ENCODE assay signal across 8 cellular contexts in the genomic region with DNA sequence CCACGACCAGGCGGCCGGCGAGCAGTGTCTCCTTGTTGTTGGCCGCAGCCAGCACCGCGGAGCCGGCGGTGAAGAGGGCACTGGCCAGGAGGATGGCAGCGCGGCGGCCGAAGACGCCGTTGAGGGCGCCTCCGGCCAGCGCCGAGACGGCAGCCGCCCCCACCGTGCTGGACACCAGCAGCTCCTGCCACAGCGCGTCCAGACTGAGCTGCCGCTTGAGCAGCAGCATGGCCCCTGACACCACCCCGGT. TPM values are rescaled to one million over a fixed set of nuclear protein-coding genes. Genes with fewer than 3 reads are reported as not detected.
A peak's percentile ranks its signal among the peaks of the same experiment; 100 is the strongest.
DNase-seq lines count a peak whose midpoint lies in the region; ATAC-seq and TF ChIP-seq lines count a peak whose summit lies in the region.

No MANE protein-coding gene starts in this region.

- H3K36me3 Mint-ChIP-seq in mesothelial cell of epicardium: no peaks in the 10 kb centered on the region

- no peak overlapping the region for H3K27ac ChIP-seq in Karpas-422 (ENCODE audit: low read length)
- peak overlapping the region; percentile 84 for H3K27ac ChIP-seq in colonic mucosa

- H3K27me3 Mint-ChIP-seq in mesothelial cell of epicardium (ENCODE audit: low read depth): peaks cover 10% of the 10 kb centered on the region

- TF ChIP-seq CTCF in AG04449 (IDR thresholded peaks at IDR 0.05; ENCODE audit: insufficient read depth, low read length, missing control alignments) (no peak), colonic mucosa (IDR thresholded peaks at IDR 0.05) (no peak), mesothelial cell of epicardium (IDR thresholded peaks at IDR 0.05; ENCODE audit: unreplicated experiment) (no peak), GM20000 (IDR thresholded peaks at IDR 0.05; ENCODE audit: extremely low read depth, missing control alignments) (no peak)

- peak overlapping the region; percentile 63 for H3K4me3 Mint-ChIP-seq in mesothelial cell of epicardium

- H3K9me2 ChIP-seq in Karpas-422 (replicated peaks; ENCODE audit: insufficient read depth, low read length): no peaks in the 10 kb centered on the region

- H3K9me3 ChIP-seq in Karpas-422 (ENCODE audit: low read length) (no peaks in the 10 kb centered on the region), colonic mucosa (no peaks in the 10 kb centered on the region)

- peak; percentile 33 for ATAC-seq in GM21367 (IDR thresholded peaks at IDR 0.05; ENCODE audit: unreplicated experiment)

- H3K9me3 Mint-ChIP-seq in mesothelial cell of epicardium: no peaks in the 10 kb centered on the region

- H3K4me3 ChIP-seq in AG04449 (ENCODE audit: low read depth, low read length) (peak overlapping the region; percentile 83), Karpas-422 (ENCODE audit: low read length) (peak overlapping the region; percentile 77), colonic mucosa (peak overlapping the region; percentile 87)

- H3K4me1 ChIP-seq in Karpas-422 (ENCODE audit: low read length) (peaks cover 12% of the 10 kb centered on the region), colonic mucosa (peaks cover 4% of the 10 kb centered on the region)

- CTCF ChIA-PET in AG04449 (lab: Yijun Ruan, JAX): interaction anchor here (0.9 to 10.4 kb wide), 4 partner anchors 14 to 339 kb away, joined by 3 to 133 read pairs (median 20); no protein-coding TSS in a partner anchor

- no peaks in the 10 kb centered on the region for H3K27me3 ChIP-seq in Karpas-422 (ENCODE audit: low read length)
- no peaks in the 10 kb centered on the region for H3K27me3 ChIP-seq in colonic mucosa

- peak overlapping the region; percentile 93 for H3K4me2 ChIP-seq in Karpas-422 (ENCODE audit: low read depth, low read length, poor library complexity, severe bottlenecking)

- intact Hi-C loops in colonic mucosa (cut with DNase I): loop anchor here (5.0 kb wide), 1 partner anchor 338 kb away; no protein-coding TSS in a partner anchor

- H3K9ac ChIP-seq in Karpas-422 (ENCODE audit: low read length): peak overlapping the region; percentile 71
- peak overlapping the region; percentile 77 to 92 for H3K9ac ChIP-seq in colonic mucosa (ENCODE audit: low read depth in 2 of 2, low read length in 2 of 2)

- no peaks in the 10 kb centered on the region for H4K20me1 ChIP-seq in Karpas-422 (ENCODE audit: insufficient read depth, low read depth, low read length)

- DNase-seq in AG04449 (ENCODE audit: low read depth, low spot score) (no peak), Karpas-422 (no peak), colonic mucosa (no peak), mesothelial cell of epicardium (ENCODE audit: low spot score in 2 of 2, unreplicated experiment in 2 of 2) (no peak), NCI-H1092 treated with DMSO at 0.1 percent for 48 hours (lab: John Stamatoyannopoulos, UW) (no peak), GM20000 (ENCODE audit: low spot score) (no peak), CD1c-positive myeloid dendritic cell (ENCODE audit: extremely low spot score) (no peak)

- no peak overlapping the region for H3K27ac Mint-ChIP-seq in mesothelial cell of epicardium

- peaks cover 28% of the 10 kb centered on the region for H3K4me1 Mint-ChIP-seq in mesothelial cell of epicardium

- H2AFZ ChIP-seq in Karpas-422 (ENCODE audit: low read length): peak overlapping the region; percentile 96; the same call in 1 of the 2 replicates

- H3K79me2 ChIP-seq in Karpas-422 (ENCODE audit: low read length): no peaks in the 10 kb centered on the region

- no peaks in the 10 kb centered on the region for H3K36me3 ChIP-seq in Karpas-422 (ENCODE audit: insufficient read depth, low read length)
- H3K36me3 ChIP-seq in colonic mucosa: no peaks in the 10 kb centered on the region

- POLR2A ChIA-PET in AG04449 (lab: Yijun Ruan, JAX): interaction anchor here (0.5 kb wide), 1 partner anchor 366 kb away, joined by 3 read pairs; no protein-coding TSS in a partner anchor

RNA-seq across cellular contexts. Expression of a gene that starts 0.7 kb away (rescaled TPM):
- total RNA-seq in Karpas-422 (2014; rRNA removed; shearing (Covaris generic); ENCODE audit: low replicate concordance): 0.29 and 0.89 TPM in 2 replicates
- total RNA-seq in colonic mucosa (10 to 100 TPM; 19.2 to 39.0 TPM), mesothelial cell of epicardium (5.7 to 7.4 TPM (median 6.7 TPM) in 3 replicates)
